Comparison of ENCODE assay signal across 30 cellular contexts in the genomic region with DNA sequence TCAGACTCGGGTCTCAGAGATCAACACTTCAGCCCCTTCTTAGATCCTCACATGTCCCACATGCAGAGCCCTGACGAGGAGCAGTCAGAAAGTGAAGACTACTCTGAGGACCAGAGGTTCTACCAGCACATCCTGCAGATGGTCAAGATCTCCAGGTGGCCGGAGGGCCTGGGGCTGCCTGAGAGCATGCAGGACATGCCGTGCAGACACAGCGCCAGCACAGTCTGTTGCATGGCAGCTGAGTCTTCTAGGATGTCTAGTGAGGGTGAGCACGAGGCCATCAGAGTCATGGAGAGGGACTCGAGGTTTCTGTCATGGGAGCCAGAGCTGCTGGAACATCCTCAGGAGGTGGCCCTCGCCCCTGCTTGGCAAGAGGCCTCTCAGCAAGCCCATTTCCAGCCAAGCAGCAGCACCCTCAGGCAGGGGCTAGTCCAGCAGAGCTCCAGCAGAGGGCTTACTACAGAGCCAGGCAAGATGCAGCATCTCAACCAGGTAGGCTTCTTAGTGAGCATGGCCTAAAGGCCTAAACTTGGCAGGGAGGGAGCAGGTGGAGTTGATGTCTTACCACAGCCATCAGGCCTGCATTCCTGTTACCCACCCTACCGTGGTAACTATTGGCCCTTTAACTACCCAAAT. TPM values are rescaled to one million over a fixed set of nuclear protein-coding genes. Genes with fewer than 3 reads are reported as not detected.
DNase-seq lines count a peak whose midpoint lies in the region; ATAC-seq, FAIRE-seq and TF ChIP-seq lines count a peak whose summit lies in the region.
"Had no signal": no experiment of that assay in that cellular context is flagged by ENCODE, and none has a peak within 500 bp of the region (broad histone marks: within the 10 kb centered on the region; RNA-seq: fewer than 3 reads in every experiment).

No MANE protein-coding gene starts in this region.

- intact Hi-C loops in HCT116 (cut with micrococcal nuclease): no loop called here
- intact Hi-C loops in HepG2 (cut with micrococcal nuclease; ENCODE audit: unreplicated experiment): no loop called here

- TF ChIP-seq POLR2A in HCT116 (IDR thresholded peaks at IDR 0.05; ENCODE audit: borderline replicate concordance, extremely low read depth, insufficient read depth, insufficient read length) (no peak), HepG2 (IDR thresholded peaks at IDR 0.05; ENCODE audit: insufficient read depth in 1 of 2, low read depth in 2 of 2, low read length in 2 of 2) (no peak), upper lobe of left lung (IDR thresholded peaks at IDR 0.05) (no peak)

- H4K20me1 ChIP-seq in HCT116 (ENCODE audit: insufficient read depth) (no peaks in the 10 kb centered on the region), HepG2 (ENCODE audit: insufficient read depth, low read length) (no peaks in the 10 kb centered on the region)

- H3K4me3 ChIP-seq in HCT116 (replicated peaks in 1 of 2; ENCODE audit: low read depth in 1 of 2, low read length in 2 of 2): no peak overlapping the region
- H3K4me3 ChIP-seq in bronchial epithelial cell (ENCODE audit: low read depth, low read length): no peak overlapping the region
- H3K4me3 ChIP-seq in HepG2 (replicated peaks in 1 of 3; ENCODE audit: insufficient read depth in 1 of 3, low read depth in 2 of 3, low read length in 3 of 3): no peak overlapping the region
- no peak overlapping the region for H3K4me3 ChIP-seq in upper lobe of left lung
- H3K4me3 ChIP-seq: esophagus muscularis mucosa, left ventricle myocardium inferior, SJCRH30, tibial nerve had no signal

- H3K4me1 Mint-ChIP-seq in activated naive CD4-positive, alpha-beta T cell treated with anti-CD3 and anti-CD28 coated beads, Interleukin-2, amount 10 ng/mL, durations not matched to agents 7 days and 5 days: no peaks in the 10 kb centered on the region
- H3K4me1 Mint-ChIP-seq: activated CD4-positive, alpha-beta memory T cell treated with anti-CD3 and anti-CD28 coated beads, Interleukin-2, amount 10 ng/mL, durations not matched to agents 7 days and 5 days; mesothelial cell of epicardium had no signal

- DNase-seq in HCT116 (ENCODE audit: low read depth, low spot score) (no peak), bronchial epithelial cell (ENCODE audit: low read depth) (no peak), HepG2 (ENCODE audit: low spot score) (no peak), upper lobe of left lung (no peak), OCI-M2 (lab: John Stamatoyannopoulos, UW; ENCODE audit: unreplicated experiment) (no peak)
- DNase-seq in activated naive CD4-positive, alpha-beta T cell treated with anti-CD3 and anti-CD28 coated beads, Interleukin-2, amount 10 ng/mL, durations not matched to agents 7 days and 5 days: no peak
- DNase-seq: activated CD4-positive, alpha-beta memory T cell treated with anti-CD3 and anti-CD28 coated beads, Interleukin-2, amount 10 ng/mL, durations not matched to agents 7 days and 5 days; activated CD4-positive, CD25-positive, alpha-beta regulatory T cell treated with anti-CD3 and anti-CD28 coated beads, Interleukin-2, amount 50 U/mL, for 72 hours; anterior cingulate cortex; cortex of kidney; effector memory CD8-positive, alpha-beta T cell; foreskin melanocyte; left ventricle myocardium inferior; naive thymus-derived CD8-positive, alpha-beta T cell; NCI-H1092 treated with DMSO at 0.1 percent for 48 hours; NCI-H2029; NCI-H526 treated with DMSO at 0.1 percent for 48 hours; retina; SJCRH30; small intestine; stimulated activated CD4-positive, alpha-beta T cell treated with anti-CD3 and anti-CD28 coated beads, Interleukin-1b, Interleukin-23, amount 100 ng/mL, for 48 hours had no signal

- no peaks in the 10 kb centered on the region for H3K9me2 ChIP-seq in HCT116 (ENCODE audit: insufficient read depth)

- CTCF ChIA-PET in HCT116 (lab: Charles Lee): no interaction called here
- CTCF ChIA-PET in HepG2 (lab: Yijun Ruan, JAX; ENCODE audit: low intra/inter-chr PET ratio, low total read pairs): no interaction called here
- CTCF ChIA-PET in activated naive CD4-positive, alpha-beta T cell treated with anti-CD3 and anti-CD28 coated beads, Interleukin-2, amount 10 ng/mL, durations not matched to agents 7 days and 5 days (lab: Charles Lee): no interaction called here

- no peaks in the 10 kb centered on the region for H3K27me3 Mint-ChIP-seq in activated naive CD4-positive, alpha-beta T cell treated with anti-CD3 and anti-CD28 coated beads, Interleukin-2, amount 10 ng/mL, durations not matched to agents 7 days and 5 days
- H3K27me3 Mint-ChIP-seq: activated CD4-positive, alpha-beta memory T cell treated with anti-CD3 and anti-CD28 coated beads, Interleukin-2, amount 10 ng/mL, durations not matched to agents 7 days and 5 days; activated naive CD8-positive, alpha-beta T cell; effector memory CD8-positive, alpha-beta T cell; IgD-negative memory B cell; naive thymus-derived CD8-positive, alpha-beta T cell had no signal

- H3K9me3 ChIP-seq in HCT116 (ENCODE audit: control insufficient read depth in 1 of 2, insufficient read depth in 1 of 2, low read depth in 1 of 2, low read length in 2 of 2): no peaks in the 10 kb centered on the region
- H3K9me3 ChIP-seq in HepG2 (ENCODE audit: low read length): no peaks in the 10 kb centered on the region
- H3K9me3 ChIP-seq in upper lobe of left lung: no peaks in the 10 kb centered on the region
- H3K9me3 ChIP-seq: esophagus muscularis mucosa, left ventricle myocardium inferior, SJCRH30, tibial nerve had no signal

- RAD21 ChIA-PET in HCT116 (lab: Charles Lee; ENCODE audit: low non-redundant PET in 1 of 2, low total read pairs in 2 of 2, uncharacterized antibody in 2 of 2, unreplicated experiment in 2 of 2): no interaction called here

- H3K9me3 Mint-ChIP-seq in activated naive CD4-positive, alpha-beta T cell treated with anti-CD3 and anti-CD28 coated beads, Interleukin-2, amount 10 ng/mL, durations not matched to agents 7 days and 5 days: no peaks in the 10 kb centered on the region
- H3K9me3 Mint-ChIP-seq: activated CD4-positive, alpha-beta memory T cell treated with anti-CD3 and anti-CD28 coated beads, Interleukin-2, amount 10 ng/mL, durations not matched to agents 7 days and 5 days; effector memory CD8-positive, alpha-beta T cell; IgD-negative memory B cell; mesothelial cell of epicardium; naive thymus-derived CD8-positive, alpha-beta T cell had no signal

- no peaks in the 10 kb centered on the region for H3K4me1 ChIP-seq in HCT116 (ENCODE audit: control insufficient read depth in 1 of 2, insufficient read depth in 2 of 2, low read length in 2 of 2)
- no peaks in the 10 kb centered on the region for H3K4me1 ChIP-seq in HepG2 (ENCODE audit: insufficient read depth, low read length)
- H3K4me1 ChIP-seq in upper lobe of left lung: no peaks in the 10 kb centered on the region
- H3K4me1 ChIP-seq: esophagus muscularis mucosa, left ventricle myocardium inferior, SJCRH30, tibial nerve had no signal

- H3K4me2 ChIP-seq in HCT116 (ENCODE audit: low read length) (no peak overlapping the region), HepG2 (ENCODE audit: low read depth, low read length) (no peak overlapping the region)

- peaks cover 7 to 15% of the 10 kb centered on the region in 2 experiments; a peak in 3 of 4 replicates for H3K36me3 ChIP-seq in HCT116 (ENCODE audit: control insufficient read depth in 1 of 2, insufficient read depth in 2 of 2, low read length in 2 of 2)
- peaks cover 13% of the 10 kb centered on the region for H3K36me3 ChIP-seq in bronchial epithelial cell (ENCODE audit: control insufficient read depth, insufficient read depth, low read length)
- peaks cover 13 to 32% of the 10 kb centered on the region in 2 experiments for H3K36me3 ChIP-seq in HepG2 (replicated peaks in 1 of 2; ENCODE audit: control insufficient read depth in 1 of 2, insufficient read depth in 2 of 2, low read length in 2 of 2)
- H3K36me3 ChIP-seq in upper lobe of left lung: peaks cover 4 to 79% (median 35%) of the 10 kb centered on the region in 4 donors
- H3K36me3 ChIP-seq: SJCRH30 had no signal

- H3K9ac ChIP-seq in HCT116 (ENCODE audit: low read length) (no peak overlapping the region), HepG2 (ENCODE audit: insufficient read depth, low read depth, low read length) (no peak overlapping the region)

- no peak for TF ChIP-seq RAD21 in HCT116 (IDR thresholded peaks at IDR 0.05; ENCODE audit: low read depth)
- TF ChIP-seq RAD21 in HepG2 (CRISPR knock-in tag; IDR thresholded peaks at IDR 0.05): no peak

- no peak overlapping the region for H3K27ac Mint-ChIP-seq in activated naive CD4-positive, alpha-beta T cell treated with anti-CD3 and anti-CD28 coated beads, Interleukin-2, amount 10 ng/mL, durations not matched to agents 7 days and 5 days
- H3K27ac Mint-ChIP-seq: activated CD4-positive, alpha-beta memory T cell treated with anti-CD3 and anti-CD28 coated beads, Interleukin-2, amount 10 ng/mL, durations not matched to agents 7 days and 5 days; activated naive CD8-positive, alpha-beta T cell; effector memory CD8-positive, alpha-beta T cell; IgD-negative memory B cell; mesothelial cell of epicardium had no signal

- TF ChIP-seq CTCF in HCT116 (IDR thresholded peaks at IDR 0.05 in 2 of 3, conservative IDR thresholded peaks at IDR 0.05 in 1 of 3; ENCODE audit: borderline replicate concordance in 1 of 3, insufficient read depth in 1 of 3, low read depth in 2 of 3, low read length in 2 of 3): no peak
- no peak for TF ChIP-seq CTCF in bronchial epithelial cell (IDR thresholded peaks at IDR 0.05; ENCODE audit: insufficient read depth, low read length, severe bottlenecking)
- TF ChIP-seq CTCF in HepG2 (CRISPR knock-in tag; IDR thresholded peaks at IDR 0.05): 0 out of 2 replicates have a peak, but pooled peaks have one; percentile 15
- no peak for TF ChIP-seq CTCF in upper lobe of left lung (IDR thresholded peaks at IDR 0.05)

- H3K36me3 Mint-ChIP-seq in activated naive CD4-positive, alpha-beta T cell treated with anti-CD3 and anti-CD28 coated beads, Interleukin-2, amount 10 ng/mL, durations not matched to agents 7 days and 5 days: peaks cover 18% of the 10 kb centered on the region

- H3K79me2 ChIP-seq in HCT116 (ENCODE audit: insufficient read depth, low read length) (no peaks in the 10 kb centered on the region), HepG2 (ENCODE audit: insufficient read depth, low read length) (no peaks in the 10 kb centered on the region)

- no peak for TF ChIP-seq EP300 in HepG2 (IDR thresholded peaks at IDR 0.05; ENCODE audit: low read depth in 2 of 2, low read length in 2 of 2)
- TF ChIP-seq EP300 in HepG2 (CRISPR knock-in tag; IDR thresholded peaks at IDR 0.05; ENCODE audit: borderline replicate concordance): no peak
- no peak for TF ChIP-seq EP300 in upper lobe of left lung (IDR thresholded peaks at IDR 0.05)

- no peak overlapping the region for H2AFZ ChIP-seq in HCT116 (ENCODE audit: low read depth, low read length, poor library complexity, severe bottlenecking)
- no peak overlapping the region for H2AFZ ChIP-seq in HepG2 (ENCODE audit: low read length)

- no peak overlapping the region for H3K4me3 Mint-ChIP-seq in activated naive CD4-positive, alpha-beta T cell treated with anti-CD3 and anti-CD28 coated beads, Interleukin-2, amount 10 ng/mL, durations not matched to agents 7 days and 5 days
- H3K4me3 Mint-ChIP-seq: activated CD4-positive, alpha-beta memory T cell treated with anti-CD3 and anti-CD28 coated beads, Interleukin-2, amount 10 ng/mL, durations not matched to agents 7 days and 5 days; activated naive CD8-positive, alpha-beta T cell; effector memory CD8-positive, alpha-beta T cell; IgD-negative memory B cell; mesothelial cell of epicardium; naive thymus-derived CD8-positive, alpha-beta T cell had no signal

- ATAC-seq in HCT116: 0 out of 2 replicates have a peak, but pooled peaks have one; percentile 40
- peak; percentile 70 for ATAC-seq in HepG2
- peak; percentile 10 to 12 for ATAC-seq in upper lobe of left lung (ENCODE audit: low FRiP score in 2 of 2)
- no peak for ATAC-seq in GM18907 (IDR thresholded peaks at IDR 0.05; ENCODE audit: unreplicated experiment)
- ATAC-seq: effector memory CD8-positive, alpha-beta T cell; naive thymus-derived CD8-positive, alpha-beta T cell had no signal

- POLR2A ChIA-PET in HCT116 (lab: Charles Lee): no interaction called here
- POLR2A ChIA-PET in HepG2 (lab: Yijun Ruan, JAX): no interaction called here

- no peaks in the 10 kb centered on the region for H3K27me3 ChIP-seq in HCT116 (ENCODE audit: insufficient read depth, low read length)
- no peaks in the 10 kb centered on the region for H3K27me3 ChIP-seq in bronchial epithelial cell (ENCODE audit: control insufficient read depth, insufficient read depth, low read length)
- H3K27me3 ChIP-seq in HepG2 (ENCODE audit: control insufficient read depth in 1 of 2, insufficient read depth in 2 of 2, low read length in 2 of 2): no peaks in the 10 kb centered on the region
- H3K27me3 ChIP-seq in upper lobe of left lung: no peaks in the 10 kb centered on the region
- H3K27me3 ChIP-seq: esophagus muscularis mucosa, SJCRH30, tibial nerve had no signal

- H3K27ac ChIP-seq in HCT116 (ENCODE audit: low read depth, low read length) (no peak overlapping the region), HepG2 (ENCODE audit: extremely low read length, insufficient read depth, low read length) (no peak overlapping the region), upper lobe of left lung (no peak overlapping the region)
- H3K27ac ChIP-seq: C4-2B, esophagus muscularis mucosa, left ventricle myocardium inferior, SJCRH30, tibial nerve had no signal

- BruUV-seq in HCT116 (replicated peaks; lab: Mats Ljungman, UMichigan): no TSS peak
- no TSS peak for BruUV-seq in HepG2 (replicated peaks; lab: Mats Ljungman, UMichigan)

- FAIRE-seq in bronchial epithelial cell (lab: Jason Lieb, UNC): peak; percentile 32
- no peak for FAIRE-seq in HepG2 (lab: Jason Lieb, UNC)
- FAIRE-seq: GM12891, H54, small intestine had no signal

- in situ Hi-C loops in HepG2 (cut with HindIII; ENCODE audit: extremely low pct_ligation_motif_present, low pct_unique_long_range_greater_than_20kb): no loop called here

- WGBS in HepG2 (ENCODE audit: low lambda C conversion rate): 77% methylated on average over 3 of the region's 9 CpGs
- 86 to 90% methylated on average over 6 to 7 of the region's 9 CpGs for WGBS in upper lobe of left lung, 2 donors

RNA-seq across cellular contexts. Expression of a gene that starts 28.6 kb away (rescaled TPM):
- total RNA-seq in HCT116 (2021; ENCODE audit: unreplicated experiment) (22.2 TPM), bronchial epithelial cell (20.3 and 28.3 TPM in 2 replicates), HepG2 (2016; rRNA removed; fragmentation: Illumina TruSeq; extraction: Trizol) (9.6 and 15.2 TPM in 2 replicates), upper lobe of left lung (10 to 100 TPM; 16.1 to 73.3 (median 27.9) TPM)
- 12.2 and 13.8 TPM in 2 replicates for polyA plus RNA-seq in HCT116 (2012)
- total RNA-seq in HepG2 (2016; cell fraction: cytosol; rRNA removed; fragmentation: Illumina TruSeq; extraction: Trizol; ENCODE audit: low read depth): 14.5 and 15.6 TPM in 2 replicates
- total RNA-seq in HepG2 (2016; cell fraction: insoluble cytoplasmic fraction; rRNA removed; fragmentation: Illumina TruSeq; extraction: Trizol): 7.8 and 17.7 TPM in 2 replicates
- total RNA-seq in HepG2 (2016; cell fraction: membrane; rRNA removed; fragmentation: Illumina TruSeq; extraction: Trizol): 7.5 and 7.9 TPM in 2 replicates
- total RNA-seq in HepG2 (2016; cell fraction: nucleus; rRNA removed; fragmentation: Illumina TruSeq; extraction: Trizol): 18.0 and 22.9 TPM in 2 replicates
- polyA plus RNA-seq in HepG2 (2011; rRNA removed): 9.8 and 11.4 TPM in 2 replicates
- 4.5 and 5.1 TPM in 2 replicates for polyA plus RNA-seq in HepG2 (2011; cell fraction: cytosol; rRNA removed)
- 41.9 and 50.5 TPM in 2 replicates for polyA plus RNA-seq in HepG2 (2011; cell fraction: nucleus; rRNA removed)
- polyA plus RNA-seq in HepG2 (2012): 5.9 and 7.9 TPM in 2 replicates
- 0.96 and 1.0 TPM in 2 replicates for polyA plus RNA-seq in HepG2 (2016; cell fraction: cytosol; fragmentation: Illumina TruSeq; extraction: Trizol; ENCODE audit: low read depth)
- 4.9 and 7.5 TPM in 2 replicates for polyA plus RNA-seq in HepG2 (2016; cell fraction: insoluble cytoplasmic fraction; fragmentation: Illumina TruSeq; extraction: Trizol; ENCODE audit: low read depth)
- polyA plus RNA-seq in HepG2 (2016; cell fraction: membrane; fragmentation: Illumina TruSeq; extraction: Trizol; ENCODE audit: low read depth): 1.5 and 1.6 TPM in 2 replicates
- 40.5 and 41.1 TPM in 2 replicates for polyA plus RNA-seq in HepG2 (2016; cell fraction: nucleus; fragmentation: Illumina TruSeq; extraction: Trizol; ENCODE audit: insufficient read depth, low read depth)
- polyA minus RNA-seq in HepG2 (2011; rRNA and poly(A)+ RNA removed; ENCODE audit: low replicate concordance): 11.0 and 27.5 TPM in 2 replicates
- polyA minus RNA-seq in HepG2 (2011; cell fraction: cytosol; rRNA and poly(A)+ RNA removed): 3.5 and 3.7 TPM in 2 replicates
- 14.2 and 17.9 TPM in 2 replicates for polyA minus RNA-seq in HepG2 (2011; cell fraction: nucleus; rRNA and poly(A)+ RNA removed)

RNA-seq across cellular contexts. Expression of a gene that starts 40.2 kb away (rescaled TPM):
- total RNA-seq in HCT116 (2021; ENCODE audit: unreplicated experiment) (8.5 TPM), bronchial epithelial cell (4.2 and 5.4 TPM in 2 replicates), HepG2 (2016; rRNA removed; fragmentation: Illumina TruSeq; extraction: Trizol) (7.5 and 10.2 TPM in 2 replicates), upper lobe of left lung (10 to 100 TPM; 11.1 to 37.9 (median 25.5) TPM)
- 6.0 and 9.3 TPM in 2 replicates for polyA plus RNA-seq in HCT116 (2012)
- 2.1 and 2.2 TPM in 2 replicates for total RNA-seq in HepG2 (2016; cell fraction: cytosol; rRNA removed; fragmentation: Illumina TruSeq; extraction: Trizol; ENCODE audit: low read depth)
- total RNA-seq in HepG2 (2016; cell fraction: insoluble cytoplasmic fraction; rRNA removed; fragmentation: Illumina TruSeq; extraction: Trizol): 8.4 and 9.7 TPM in 2 replicates
- 4.8 and 6.0 TPM in 2 replicates for total RNA-seq in HepG2 (2016; cell fraction: membrane; rRNA removed; fragmentation: Illumina TruSeq; extraction: Trizol)
- 9.1 and 11.5 TPM in 2 replicates for total RNA-seq in HepG2 (2016; cell fraction: nucleus; rRNA removed; fragmentation: Illumina TruSeq; extraction: Trizol)
- polyA plus RNA-seq in HepG2 (2011; rRNA removed): 17.9 and 19.0 TPM in 2 replicates
- 14.6 and 15.9 TPM in 2 replicates for polyA plus RNA-seq in HepG2 (2011; cell fraction: cytosol; rRNA removed)
- 44.0 and 49.0 TPM in 2 replicates for polyA plus RNA-seq in HepG2 (2011; cell fraction: nucleus; rRNA removed)
- 12.2 and 14.8 TPM in 2 replicates for polyA plus RNA-seq in HepG2 (2012)
- polyA plus RNA-seq in HepG2 (2016; cell fraction: cytosol; fragmentation: Illumina TruSeq; extraction: Trizol; ENCODE audit: low read depth): 2.2 and 2.4 TPM in 2 replicates
- 10.6 and 11.0 TPM in 2 replicates for polyA plus RNA-seq in HepG2 (2016; cell fraction: insoluble cytoplasmic fraction; fragmentation: Illumina TruSeq; extraction: Trizol; ENCODE audit: low read depth)
- polyA plus RNA-seq in HepG2 (2016; cell fraction: membrane; fragmentation: Illumina TruSeq; extraction: Trizol; ENCODE audit: low read depth): 4.9 and 5.8 TPM in 2 replicates
- polyA plus RNA-seq in HepG2 (2016; cell fraction: nucleus; fragmentation: Illumina TruSeq; extraction: Trizol; ENCODE audit: insufficient read depth, low read depth): 21.9 and 23.8 TPM in 2 replicates
- polyA minus RNA-seq in HepG2 (2011; rRNA and poly(A)+ RNA removed; ENCODE audit: low replicate concordance): 41.2 and 52.9 TPM in 2 replicates
- 7.0 and 13.9 TPM in 2 replicates for polyA minus RNA-seq in HepG2 (2011; cell fraction: cytosol; rRNA and poly(A)+ RNA removed)
- 7.8 and 8.6 TPM in 2 replicates for polyA minus RNA-seq in HepG2 (2011; cell fraction: nucleus; rRNA and poly(A)+ RNA removed)
- polyA plus RNA-seq: IgD-negative memory B cell had no signal
